ENCODE assay signal across 8 cellular contexts in the genomic region with DNA sequence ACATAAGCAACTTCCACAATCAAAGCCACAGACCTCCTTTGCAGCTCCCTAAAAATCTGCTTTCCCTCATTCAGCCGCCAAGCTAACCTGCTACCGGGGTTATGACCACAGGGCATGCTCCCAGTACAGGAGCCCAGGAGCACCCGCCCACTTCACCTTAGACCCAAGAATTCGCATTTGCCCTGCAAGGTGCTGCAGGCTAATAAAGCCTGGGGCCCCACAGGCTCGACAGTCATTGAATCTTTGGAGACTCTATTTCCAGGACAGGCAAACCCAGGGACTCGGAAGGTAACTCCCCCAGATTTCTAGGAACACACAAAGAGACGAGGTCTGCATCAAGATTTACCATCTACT. TPM values are rescaled to one million over a fixed set of nuclear protein-coding genes. Genes with fewer than 3 reads are reported as not detected.
DNase-seq lines count a peak whose midpoint lies in the region; ATAC-seq and TF ChIP-seq lines count a peak whose summit lies in the region.

No MANE protein-coding gene starts in this region.

- H3K4me3 ChIP-seq in cardiac muscle cell (peak overlapping the region; percentile 46), iPS-11a (ENCODE audit: low read depth, low read length) (peak overlapping the region; percentile 70)

- peaks cover 43% of the 10 kb centered on the region for H3K36me3 Mint-ChIP-seq in activated B cell treated with CpG ODN at 0.5 μM for 24 hours (ENCODE audit: low read depth)
- H3K36me3 Mint-ChIP-seq in stimulated activated memory B cell treated with anti-CD40 and anti-IgM and Interleukin-4, amounts not matched to agents 10 μg/mL and 1 μg/mL and 100 μg/mL, for 72 hours: peaks cover 25% of the 10 kb centered on the region

- CTCF ChIA-PET in activated B cell treated with CpG ODN at 0.5 μM for 24 hours (lab: Charles Lee): interaction anchor here (1.0 to 3.2 kb wide), 15 partner anchors 10 to 147 kb away, joined by 3 to 36 read pairs (median 5); no protein-coding TSS in a partner anchor

- no peak for DNase-seq in cardiac muscle cell (ENCODE audit: low read depth in 1 of 2, low spot score in 1 of 2)
- no peak for DNase-seq in left cardiac atrium
- no peak for DNase-seq in activated B cell treated with CpG ODN at 0.5 μM for 24 hours
- no peak for DNase-seq in inferior parietal cortex (ENCODE audit: extremely low spot score)
- DNase-seq in occipital lobe (lab: John Stamatoyannopoulos, UW): no peak

- no peak overlapping the region for H3K27ac ChIP-seq in cardiac muscle cell

- H3K36me3 ChIP-seq in cardiac muscle cell: no peaks in the 10 kb centered on the region

- H3K4me1 Mint-ChIP-seq in activated B cell treated with CpG ODN at 0.5 μM for 24 hours: peaks cover 63% of the 10 kb centered on the region
- H3K4me1 Mint-ChIP-seq in stimulated activated memory B cell treated with anti-CD40 and anti-IgM and Interleukin-4, amounts not matched to agents 10 μg/mL and 1 μg/mL and 100 μg/mL, for 72 hours: peaks cover 62% of the 10 kb centered on the region

- ATAC-seq in left cardiac atrium (no peak), activated B cell treated with CpG ODN at 0.5 μM for 24 hours (ENCODE audit: low read depth) (no peak), HG02763 (IDR thresholded peaks at IDR 0.05; ENCODE audit: unreplicated experiment) (no peak)
- no peak for ATAC-seq in stimulated activated memory B cell treated with anti-CD40 and anti-IgM and Interleukin-4, amounts not matched to agents 10 μg/mL and 1 μg/mL and 100 μg/mL, for 72 hours

- H3K27me3 Mint-ChIP-seq in activated B cell treated with CpG ODN at 0.5 μM for 24 hours: no peaks in the 10 kb centered on the region
- no peaks in the 10 kb centered on the region for H3K27me3 Mint-ChIP-seq in stimulated activated memory B cell treated with anti-CD40 and anti-IgM and Interleukin-4, amounts not matched to agents 10 μg/mL and 1 μg/mL and 100 μg/mL, for 72 hours

- no peak for TF ChIP-seq CTCF in cardiac muscle cell (IDR thresholded peaks at IDR 0.05; ENCODE audit: low read depth, low read length)
- TF ChIP-seq CTCF in activated B cell treated with CpG ODN at 0.5 μM for 24 hours (IDR thresholded peaks at IDR 0.05): no peak

- peaks cover 6% of the 10 kb centered on the region for H3K4me1 ChIP-seq in cardiac muscle cell (ENCODE audit: low read depth)

- H3K27me3 ChIP-seq in cardiac muscle cell: no peaks in the 10 kb centered on the region

- POLR2A ChIA-PET in activated B cell treated with CpG ODN at 0.5 μM for 24 hours (lab: Charles Lee): interaction anchor here (0.6 to 24.2 kb wide), 11 partner anchors 10 to 529 kb away, joined by 3 to 683 read pairs (median 14); no protein-coding TSS in a partner anchor

- H3K4me3 Mint-ChIP-seq in activated B cell treated with CpG ODN at 0.5 μM for 24 hours: peak overlapping the region; percentile 93
- H3K4me3 Mint-ChIP-seq in stimulated activated memory B cell treated with anti-CD40 and anti-IgM and Interleukin-4, amounts not matched to agents 10 μg/mL and 1 μg/mL and 100 μg/mL, for 72 hours: peak overlapping the region; percentile 93

- H3K27ac Mint-ChIP-seq in activated B cell treated with CpG ODN at 0.5 μM for 24 hours: peak overlapping the region; percentile 78
- H3K27ac Mint-ChIP-seq in stimulated activated memory B cell treated with anti-CD40 and anti-IgM and Interleukin-4, amounts not matched to agents 10 μg/mL and 1 μg/mL and 100 μg/mL, for 72 hours: peak overlapping the region; percentile 87

- H3K9me3 ChIP-seq in cardiac muscle cell (ENCODE audit: low read depth): no peaks in the 10 kb centered on the region

- intact Hi-C loops in left cardiac atrium (cut with DNase I) (loop anchor here (5.0 to 10.0 kb wide), 3 partner anchors 64 to 137 kb away; no protein-coding TSS in a partner anchor), activated B cell treated with CpG ODN at 0.5 μM for 24 hours (cut with micrococcal nuclease) (loop anchor here (1.0 to 2.0 kb wide), 5 partner anchors 10 to 109 kb away; no protein-coding TSS in a partner anchor)

- no peaks in the 10 kb centered on the region for H3K9me3 Mint-ChIP-seq in activated B cell treated with CpG ODN at 0.5 μM for 24 hours
- no peaks in the 10 kb centered on the region for H3K9me3 Mint-ChIP-seq in stimulated activated memory B cell treated with anti-CD40 and anti-IgM and Interleukin-4, amounts not matched to agents 10 μg/mL and 1 μg/mL and 100 μg/mL, for 72 hours

RNA-seq across cellular contexts. Expression of a gene that starts 1.1 kb away (rescaled TPM):
- total RNA-seq in cardiac muscle cell (37.3 and 42.1 TPM in 2 replicates), left cardiac atrium (100 to 1,000 TPM; 108 to 109 TPM), activated B cell treated with CpG ODN at 0.5 μM for 24 hours (278 and 318 TPM in 2 replicates), occipital lobe (26.2 TPM)
- polyA plus RNA-seq in cardiac muscle cell: 49.5 and 51.1 TPM in 2 replicates
